Comparison of ENCODE assay signal across 17 cellular contexts in the genomic region with DNA sequence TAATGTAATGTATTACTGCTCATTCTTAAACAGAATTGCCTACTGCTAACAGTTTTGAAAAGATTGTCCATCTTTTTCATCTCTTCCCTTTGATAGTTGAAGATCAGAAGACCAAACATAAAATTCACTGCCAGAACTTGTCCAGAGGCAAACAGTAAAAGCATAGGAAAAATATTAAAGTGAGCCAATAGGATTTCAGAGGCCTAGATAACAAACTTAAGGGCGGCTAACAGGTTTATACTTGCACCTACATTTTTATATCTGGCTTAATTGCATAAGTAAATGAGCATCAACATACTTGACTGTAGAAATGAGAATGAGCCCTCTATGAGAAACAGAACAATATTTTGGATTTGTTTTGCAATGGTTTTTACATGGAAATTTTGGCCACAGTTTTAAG.
"Had no signal": no experiment of that assay in that cellular context is flagged by ENCODE, and none has a peak within 500 bp of the region (broad histone marks: within the 10 kb centered on the region; RNA-seq: fewer than 3 reads in every experiment).

No MANE protein-coding gene starts in this region.

- H3K9me3 Mint-ChIP-seq: type B pancreatic cell had no signal

- H3K9me3 ChIP-seq: lower lobe of right lung, sigmoid colon, thoracic aorta, vagina had no signal

- H3K27ac Mint-ChIP-seq: activated naive CD8-positive, alpha-beta T cell treated with anti-CD3 and anti-CD28 coated beads for 36 hours; type B pancreatic cell had no signal

- H3K27ac ChIP-seq: coronary artery, lower lobe of right lung, sigmoid colon, thoracic aorta, vagina had no signal

- H3K4me3 ChIP-seq: coronary artery, lower lobe of right lung, sigmoid colon, thoracic aorta, vagina had no signal

- H3K27me3 ChIP-seq: sigmoid colon, vagina had no signal

- H3K4me1 ChIP-seq: lower lobe of right lung had no signal

- H3K4me3 Mint-ChIP-seq: activated naive CD8-positive, alpha-beta T cell treated with anti-CD3 and anti-CD28 coated beads for 36 hours; naive thymus-derived CD8-positive, alpha-beta T cell; type B pancreatic cell had no signal

- DNase-seq: activated CD4-positive, alpha-beta T cell treated with anti-CD3 and anti-CD28 coated beads, Interleukin-2, amount 50 U/mL, for 1 hour; activated CD4-positive, CD25-positive, alpha-beta regulatory T cell treated with anti-CD3 and anti-CD28 coated beads, Interleukin-2, amount 50 U/mL, for 72 hours; activated naive CD8-positive, alpha-beta T cell treated with anti-CD3 and anti-CD28 coated beads for 36 hours; activated T-cell treated with anti-CD3 and anti-CD28 coated beads, Interleukin-2, amount 50 U/mL, for 1 hour; cerebellar nuclear complex; erythroblast; foreskin melanocyte; lower lobe of right lung; naive thymus-derived CD8-positive, alpha-beta T cell; sigmoid colon; stimulated activated CD4-positive, alpha-beta T cell treated with anti-CD3 and anti-CD28 coated beads, Interleukin-2, amount 100 ng/mL, for 48 hours; stimulated activated naive CD4-positive, alpha-beta T cell had no signal

- ATAC-seq: left lobe of liver; lower lobe of right lung; naive thymus-derived CD8-positive, alpha-beta T cell had no signal

- H3K27me3 Mint-ChIP-seq: activated naive CD8-positive, alpha-beta T cell treated with anti-CD3 and anti-CD28 coated beads for 36 hours; naive thymus-derived CD8-positive, alpha-beta T cell; type B pancreatic cell had no signal
